Comparison of ENCODE assay signal across 8 cellular contexts in genomic region chr20:13261460-13262301, GRCh38. TPM values are rescaled to one million over a fixed set of nuclear protein-coding genes. Genes with fewer than 3 reads are reported as not detected.
DNase-seq lines count a peak whose midpoint lies in the region; ATAC-seq and TF ChIP-seq lines count a peak whose summit lies in the region.

No MANE protein-coding gene starts in this region.

- no peaks in the 10 kb centered on the region for H3K4me1 ChIP-seq in psoas muscle

- in situ Hi-C loops in ACHN (cut with HindIII; ENCODE audit: low pct_ligation_motif_present, low pct_unique_long_range_greater_than_20kb, low sequenced_read_pairs) = no loop called here

- TF ChIP-seq CTCF in fibroblast of the aortic adventitia (IDR thresholded peaks at IDR 0.05; ENCODE audit: insufficient read depth, low read length) (peak; percentile 90), psoas muscle (IDR thresholded peaks at IDR 0.05) (peak; percentile 62)

- H3K4me3 ChIP-seq in fibroblast of the aortic adventitia (ENCODE audit: low read depth, low read length) (no peak overlapping the region), psoas muscle (no peak overlapping the region)

- ATAC-seq in GM18498 (IDR thresholded peaks at IDR 0.05; ENCODE audit: unreplicated experiment) = peak; percentile 88
- ATAC-seq in HG03039 (IDR thresholded peaks at IDR 0.05; ENCODE audit: unreplicated experiment) = peak; percentile 58
- ATAC-seq in psoas muscle = peak in 3 of 4 donors; percentile 51 to 80 (median 57)

- peak; percentile 50 for DNase-seq in ACHN
- peak; percentile 7 for DNase-seq in NCI-H774 (lab: John Stamatoyannopoulos, UW)
- peak; percentile 56 for DNase-seq in activated T-cell treated with anti-CD3 and anti-CD28 coated beads for 4 hours
- DNase-seq in fibroblast of the aortic adventitia (ENCODE audit: low read depth) = peak; percentile 58
- peak; percentile 56 to 71 for DNase-seq in psoas muscle
- DNase-seq in KG1 (lab: John Stamatoyannopoulos, UW) = no peak

- 86 to 90% (median 88%) methylated on average over 8 of the region's 8 CpGs for WGBS in psoas muscle, 3 donors

- H3K9me3 ChIP-seq in psoas muscle = no peaks in the 10 kb centered on the region

- no peaks in the 10 kb centered on the region for H3K27me3 ChIP-seq in psoas muscle (ENCODE audit: insufficient read depth in 3 of 3, low read length in 2 of 3)

- H3K36me3 ChIP-seq in psoas muscle (ENCODE audit: insufficient read depth in 1 of 2, low read depth in 1 of 2) = no peaks in the 10 kb centered on the region

- H3K27ac ChIP-seq in psoas muscle = no peak overlapping the region

- intact Hi-C loops in psoas muscle (cut with DNase I) = loop anchor here (5.0 kb wide), 1 partner anchor 139 kb away; no protein-coding TSS in a partner anchor

RNA-seq across cellular contexts. Expression of gene ISM1, which starts 40.6 kb away (rescaled TPM):
- total RNA-seq in fibroblast of the aortic adventitia (ENCODE audit: low replicate concordance) = 1.1 TPM in 1 of 2 replicates, not detected in the other
- 1 to 10 TPM in 2 of 4 donors, under 1 TPM in 2; 0.76 to 1.8 (median 1.0) TPM for total RNA-seq in psoas muscle
- 1 to 10 TPM in 1 of 3 donors, under 1 TPM in 2; 0.56 to 1.3 (median 0.86) TPM for polyA plus RNA-seq in psoas muscle
